In genomic region chrX:48538641-48539344, GRCh38 we compare ENCODE assay signal across 8 cellular contexts. TPM values are rescaled to one million over a fixed set of nuclear protein-coding genes. Genes with fewer than 3 reads are reported as not detected.
DNase-seq lines count a peak whose midpoint lies in the region; ATAC-seq and TF ChIP-seq lines count a peak whose summit lies in the region.

No MANE protein-coding gene starts in this region.

- peaks cover 9% of the 10 kb centered on the region for H3K4me1 ChIP-seq in ACC112 (ENCODE audit: control insufficient read depth, insufficient read depth, low read length, unreplicated experiment)

- H3K27me3 Mint-ChIP-seq in IgD-negative memory B cell = peaks cover 1% of the 10 kb centered on the region
- H3K27me3 Mint-ChIP-seq in natural killer cell treated with Interleukin-12 subunit alpha and Interleukin-12 subunit beta and Interleukin-15 and Interleukin-18, amount 100 ng/mL, for 72 hours = peaks cover 0 to 5% of the 10 kb centered on the region in 2 donors

- H3K4me3 ChIP-seq in ACC112 (ENCODE audit: low read depth, low read length) = peak overlapping the region; percentile 90
- H3K4me3 ChIP-seq in cardiac fibroblast (replicated peaks in 1 of 2; ENCODE audit: low read depth in 2 of 2, low read length in 2 of 2) = peak overlapping the region; percentile 18 to 22

- DNase-seq in cardiac fibroblast (ENCODE audit: low read depth in 2 of 2) (no peak), NCI-H2171 (lab: John Stamatoyannopoulos, UW) (no peak), SW480 (ENCODE audit: low spot score) (no peak), NCI-H82 (lab: John Stamatoyannopoulos, UW) (no peak)
- DNase-seq in natural killer cell treated with Interleukin-12 subunit alpha and Interleukin-12 subunit beta and Interleukin-15 and Interleukin-18, amount 100 ng/mL, for 72 hours (ENCODE audit: low spot score) = no peak

- H3K27me3 ChIP-seq in ACC112 (ENCODE audit: insufficient read depth, low read length) = no peaks in the 10 kb centered on the region

- no peak for ATAC-seq in natural killer cell treated with Interleukin-12 subunit alpha and Interleukin-12 subunit beta and Interleukin-15 and Interleukin-18, amount 100 ng/mL, for 72 hours
- ATAC-seq in GM19023 (IDR thresholded peaks at IDR 0.05; ENCODE audit: unreplicated experiment) = no peak

- no peaks in the 10 kb centered on the region for H3K9me3 Mint-ChIP-seq in IgD-negative memory B cell
- H3K9me3 Mint-ChIP-seq in natural killer cell treated with Interleukin-12 subunit alpha and Interleukin-12 subunit beta and Interleukin-15 and Interleukin-18, amount 100 ng/mL, for 72 hours = no peaks in the 10 kb centered on the region

- H3K36me3 ChIP-seq in ACC112 (ENCODE audit: insufficient read depth, low read length) = no peaks in the 10 kb centered on the region

- H3K27ac ChIP-seq in ACC112 (ENCODE audit: low read depth, low read length) = peak overlapping the region; percentile 47; the same call in 1 of the 2 replicates

- H2AFZ ChIP-seq in ACC112 (ENCODE audit: low read length, unreplicated experiment) = no peak overlapping the region

- H3K4me1 Mint-ChIP-seq in IgD-negative memory B cell = peaks cover 5 to 17% (median 10%) of the 10 kb centered on the region in 3 donors
- H3K4me1 Mint-ChIP-seq in natural killer cell treated with Interleukin-12 subunit alpha and Interleukin-12 subunit beta and Interleukin-15 and Interleukin-18, amount 100 ng/mL, for 72 hours (ENCODE audit: low read depth in 2 of 2) = peaks cover 23 to 34% of the 10 kb centered on the region in 2 donors

- no peak for TF ChIP-seq CTCF in cardiac fibroblast (IDR thresholded peaks at IDR 0.05; ENCODE audit: low read depth, low read length)

- H3K79me2 ChIP-seq in ACC112 (ENCODE audit: control insufficient read depth, insufficient read depth, low read length, unreplicated experiment) = peaks cover 15% of the 10 kb centered on the region

- H3K27ac Mint-ChIP-seq in IgD-negative memory B cell = peak overlapping the region; percentile 91 to 95 (median 95)
- H3K27ac Mint-ChIP-seq in natural killer cell treated with Interleukin-12 subunit alpha and Interleukin-12 subunit beta and Interleukin-15 and Interleukin-18, amount 100 ng/mL, for 72 hours = peak overlapping the region; percentile 86

- H3K36me3 Mint-ChIP-seq in IgD-negative memory B cell = no peaks in the 10 kb centered on the region
- peaks cover 5% of the 10 kb centered on the region for H3K36me3 Mint-ChIP-seq in natural killer cell treated with Interleukin-12 subunit alpha and Interleukin-12 subunit beta and Interleukin-15 and Interleukin-18, amount 100 ng/mL, for 72 hours

- peak overlapping the region; percentile 88 to 96 (median 92) for H3K4me3 Mint-ChIP-seq in IgD-negative memory B cell
- H3K4me3 Mint-ChIP-seq in natural killer cell treated with Interleukin-12 subunit alpha and Interleukin-12 subunit beta and Interleukin-15 and Interleukin-18, amount 100 ng/mL, for 72 hours = peak overlapping the region; percentile 96

RNA-seq across cellular contexts. Expression of gene TBC1D25, which starts 0.7 kb away (rescaled TPM):
- 22.8 TPM for polyA plus RNA-seq in IgD-negative memory B cell
- total RNA-seq in natural killer cell treated with Interleukin-12 subunit alpha and Interleukin-12 subunit beta and Interleukin-15 and Interleukin-18, amount 100 ng/mL, for 72 hours = 10 to 100 TPM; 31.8 to 37.0 TPM

RNA-seq across cellular contexts. Expression of gene EBP, which starts 17.2 kb away (rescaled TPM):
- 61.2 TPM for polyA plus RNA-seq in IgD-negative memory B cell
- 100 to 1,000 TPM; 380 to 399 TPM for total RNA-seq in natural killer cell treated with Interleukin-12 subunit alpha and Interleukin-12 subunit beta and Interleukin-15 and Interleukin-18, amount 100 ng/mL, for 72 hours

RNA-seq across cellular contexts. Expression of gene PORCN, which starts 30.0 kb away (rescaled TPM):
- polyA plus RNA-seq in IgD-negative memory B cell = 11.9 TPM
- 10 to 100 TPM; 25.9 to 31.0 TPM for total RNA-seq in natural killer cell treated with Interleukin-12 subunit alpha and Interleukin-12 subunit beta and Interleukin-15 and Interleukin-18, amount 100 ng/mL, for 72 hours

RNA-seq across cellular contexts. Expression of gene RBM3, which starts 35.5 kb away (rescaled TPM):
- polyA plus RNA-seq in IgD-negative memory B cell = 278 TPM
- 100 to 1,000 TPM; 329 to 362 TPM for total RNA-seq in natural killer cell treated with Interleukin-12 subunit alpha and Interleukin-12 subunit beta and Interleukin-15 and Interleukin-18, amount 100 ng/mL, for 72 hours

RNA-seq across cellular contexts. Expression of gene WDR13, which starts 58.5 kb away (rescaled TPM):
- 53.2 TPM for polyA plus RNA-seq in IgD-negative memory B cell
- 10 to 100 TPM; 39.7 to 64.7 TPM for total RNA-seq in natural killer cell treated with Interleukin-12 subunit alpha and Interleukin-12 subunit beta and Interleukin-15 and Interleukin-18, amount 100 ng/mL, for 72 hours
